In the genomic region with DNA sequence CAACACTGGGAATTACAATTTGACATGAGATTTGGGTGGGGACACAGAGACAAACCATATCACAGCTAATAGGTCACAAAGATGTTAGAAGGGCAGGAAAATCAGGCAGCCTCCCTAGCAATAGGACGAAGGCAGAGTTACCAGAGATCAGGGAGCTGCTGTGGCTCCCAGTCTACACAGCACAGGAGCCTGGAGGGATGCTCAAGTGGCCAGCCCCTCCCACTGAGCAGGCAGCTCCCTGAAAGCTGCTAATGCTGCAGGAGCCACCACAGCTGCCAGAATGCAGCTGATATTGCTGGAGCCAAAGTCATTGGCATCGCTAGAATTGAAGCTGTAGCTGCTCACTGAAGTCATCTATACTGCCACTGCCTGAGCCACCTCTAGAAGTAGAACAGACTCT, we compare ENCODE assay signal across 1 cellular context.
TF ChIP-seq lines count a peak whose summit lies in the region.

No MANE protein-coding gene starts in this region.

TF ChIP-seq in GM23338, 12 proteins besides CTCF, POLR2A, EP300 and RAD21 (continued from another document):
- TF ChIP-seq, protein P1, sequence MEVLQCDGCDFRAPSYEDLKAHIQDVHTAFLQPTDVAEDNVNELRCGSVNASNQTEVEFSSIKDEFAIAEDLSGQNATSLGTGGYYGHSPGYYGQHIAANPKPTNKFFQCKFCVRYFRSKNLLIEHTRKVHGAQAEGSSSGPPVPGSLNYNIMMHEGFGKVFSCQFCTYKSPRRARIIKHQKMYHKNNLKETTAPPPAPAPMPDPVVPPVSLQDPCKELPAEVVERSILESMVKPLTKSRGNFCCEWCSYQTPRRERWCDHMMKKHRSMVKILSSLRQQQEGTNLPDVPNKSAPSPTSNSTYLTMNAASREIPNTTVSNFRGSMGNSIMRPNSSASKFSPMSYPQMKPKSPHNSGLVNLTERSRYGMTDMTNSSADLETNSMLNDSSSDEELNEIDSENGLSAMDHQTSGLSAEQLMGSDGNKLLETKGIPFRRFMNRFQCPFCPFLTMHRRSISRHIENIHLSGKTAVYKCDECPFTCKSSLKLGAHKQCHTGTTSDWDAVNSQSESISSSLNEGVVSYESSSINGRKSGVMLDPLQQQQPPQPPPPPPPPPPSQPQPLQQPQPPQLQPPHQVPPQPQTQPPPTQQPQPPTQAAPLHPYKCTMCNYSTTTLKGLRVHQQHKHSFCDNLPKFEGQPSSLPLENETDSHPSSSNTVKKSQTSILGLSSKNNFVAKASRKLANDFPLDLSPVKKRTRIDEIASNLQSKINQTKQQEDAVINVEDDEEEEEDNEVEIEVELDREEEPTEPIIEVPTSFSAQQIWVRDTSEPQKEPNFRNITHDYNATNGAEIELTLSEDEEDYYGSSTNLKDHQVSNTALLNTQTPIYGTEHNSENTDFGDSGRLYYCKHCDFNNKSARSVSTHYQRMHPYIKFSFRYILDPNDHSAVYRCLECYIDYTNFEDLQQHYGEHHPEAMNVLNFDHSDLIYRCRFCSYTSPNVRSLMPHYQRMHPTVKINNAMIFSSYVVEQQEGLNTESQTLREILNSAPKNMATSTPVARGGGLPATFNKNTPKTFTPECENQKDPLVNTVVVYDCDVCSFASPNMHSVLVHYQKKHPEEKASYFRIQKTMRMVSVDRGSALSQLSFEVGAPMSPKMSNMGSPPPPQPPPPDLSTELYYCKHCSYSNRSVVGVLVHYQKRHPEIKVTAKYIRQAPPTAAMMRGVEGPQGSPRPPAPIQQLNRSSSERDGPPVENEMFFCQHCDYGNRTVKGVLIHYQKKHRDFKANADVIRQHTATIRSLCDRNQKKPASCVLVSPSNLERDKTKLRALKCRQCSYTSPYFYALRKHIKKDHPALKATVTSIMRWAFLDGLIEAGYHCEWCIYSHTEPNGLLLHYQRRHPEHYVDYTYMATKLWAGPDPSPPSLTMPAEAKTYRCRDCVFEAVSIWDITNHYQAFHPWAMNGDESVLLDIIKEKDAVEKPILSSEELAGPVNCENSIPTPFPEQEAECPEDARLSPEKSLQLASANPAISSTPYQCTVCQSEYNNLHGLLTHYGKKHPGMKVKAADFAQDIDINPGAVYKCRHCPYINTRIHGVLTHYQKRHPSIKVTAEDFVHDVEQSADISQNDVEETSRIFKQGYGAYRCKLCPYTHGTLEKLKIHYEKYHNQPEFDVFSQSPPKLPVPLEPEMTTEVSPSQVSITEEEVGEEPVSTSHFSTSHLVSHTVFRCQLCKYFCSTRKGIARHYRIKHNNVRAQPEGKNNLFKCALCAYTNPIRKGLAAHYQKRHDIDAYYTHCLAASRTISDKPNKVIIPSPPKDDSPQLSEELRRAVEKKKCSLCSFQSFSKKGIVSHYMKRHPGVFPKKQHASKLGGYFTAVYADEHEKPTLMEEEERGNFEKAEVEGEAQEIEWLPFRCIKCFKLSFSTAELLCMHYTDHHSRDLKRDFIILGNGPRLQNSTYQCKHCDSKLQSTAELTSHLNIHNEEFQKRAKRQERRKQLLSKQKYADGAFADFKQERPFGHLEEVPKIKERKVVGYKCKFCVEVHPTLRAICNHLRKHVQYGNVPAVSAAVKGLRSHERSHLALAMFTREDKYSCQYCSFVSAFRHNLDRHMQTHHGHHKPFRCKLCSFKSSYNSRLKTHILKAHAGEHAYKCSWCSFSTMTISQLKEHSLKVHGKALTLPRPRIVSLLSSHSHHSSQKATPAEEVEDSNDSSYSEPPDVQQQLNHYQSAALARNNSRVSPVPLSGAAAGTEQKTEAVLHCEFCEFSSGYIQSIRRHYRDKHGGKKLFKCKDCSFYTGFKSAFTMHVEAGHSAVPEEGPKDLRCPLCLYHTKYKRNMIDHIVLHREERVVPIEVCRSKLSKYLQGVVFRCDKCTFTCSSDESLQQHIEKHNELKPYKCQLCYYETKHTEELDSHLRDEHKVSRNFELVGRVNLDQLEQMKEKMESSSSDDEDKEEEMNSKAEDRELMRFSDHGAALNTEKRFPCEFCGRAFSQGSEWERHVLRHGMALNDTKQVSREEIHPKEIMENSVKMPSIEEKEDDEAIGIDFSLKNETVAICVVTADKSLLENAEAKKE (CRISPR knock-in tag; IDR thresholded peaks at IDR 0.05), result no peak
- no peak for TF ChIP-seq EZH2 (IDR thresholded peaks at IDR 0.05; ENCODE audit: low read depth, unreplicated experiment)
